ENCODE assay signal across 17 cellular contexts in the genomic region with DNA sequence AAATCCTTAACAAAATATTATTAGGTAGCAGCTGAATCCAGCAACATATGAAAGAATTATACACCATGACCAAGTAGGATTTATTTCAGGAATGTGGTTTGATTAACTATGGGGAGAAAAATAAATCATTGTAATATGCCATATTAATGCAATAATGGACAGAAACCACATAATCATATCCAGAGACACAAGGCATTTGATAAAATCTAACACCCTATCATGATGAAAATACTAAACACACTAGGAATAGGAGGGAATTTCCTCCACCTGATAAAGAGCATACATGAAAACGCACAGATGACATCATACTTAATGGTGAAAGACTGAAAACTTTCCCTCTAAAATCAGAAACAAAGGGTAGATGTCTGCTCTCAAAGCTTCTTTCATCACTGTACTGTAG.
"Had no signal": no experiment of that assay in that cellular context is flagged by ENCODE, and none has a peak within 500 bp of the region (broad histone marks: within the 10 kb centered on the region; RNA-seq: fewer than 3 reads in every experiment).

No MANE protein-coding gene starts in this region.

- H3K4me1 ChIP-seq: ascending aorta, lower lobe of right lung, right atrium auricular region, tibial nerve had no signal

- H3K36me3 ChIP-seq: ascending aorta, lower lobe of right lung, right atrium auricular region, tibial nerve had no signal

- DNase-seq: activated CD4-positive, alpha-beta T cell treated with anti-CD3 and anti-CD28 coated beads, Interleukin-2, amount 50 U/mL, for 48 hours; activated CD4-positive, CD25-positive, alpha-beta regulatory T cell treated with anti-CD3 and anti-CD28 coated beads, Interleukin-2, amount 50 U/mL, for 72 hours; activated CD8-positive, alpha-beta memory T cell treated with anti-CD3 and anti-CD28 coated beads, Interleukin-2, amount 10 ng/mL, durations not matched to agents 7 days and 5 days; activated naive CD4-positive, alpha-beta T cell; activated T-cell treated with anti-CD3 and anti-CD28 coated beads, Interleukin-2, amount 50 U/mL, for 48 hours; central memory CD4-positive, alpha-beta T cell; effector CD8-positive, alpha-beta T cell; hypothalamus; lower lobe of right lung; naive B cell; nucleus accumbens; small intestine had no signal

- H3K27ac ChIP-seq: ascending aorta, coronary artery, lower lobe of right lung, right atrium auricular region, tibial nerve had no signal

- H3K9me3 ChIP-seq: ascending aorta, lower lobe of right lung, tibial nerve had no signal

- ATAC-seq: activated CD8-positive, alpha-beta memory T cell treated with anti-CD3 and anti-CD28 coated beads, Interleukin-2, amount 10 ng/mL, durations not matched to agents 7 days and 5 days; lower lobe of right lung; stimulated activated memory B cell treated with anti-CD40 and anti-IgM and Interleukin-4, amounts not matched to agents 10 μg/mL and 1 μg/mL and 100 μg/mL, for 72 hours had no signal

- H3K27me3 ChIP-seq: ascending aorta, right atrium auricular region, tibial nerve had no signal

- H3K4me3 ChIP-seq: ascending aorta, coronary artery, lower lobe of right lung, right atrium auricular region, tibial nerve had no signal
